Comparison of ENCODE assay signal across 16 cellular contexts in genomic region chr12:104864668-104865067, GRCh38.
DNase-seq lines count a peak whose midpoint lies in the region; ATAC-seq and TF ChIP-seq lines count a peak whose summit lies in the region.
"Had no signal": no experiment of that assay in that cellular context is flagged by ENCODE, and none has a peak within 500 bp of the region (broad histone marks: within the 10 kb centered on the region; RNA-seq: fewer than 3 reads in every experiment).

No MANE protein-coding gene starts in this region.

- intact Hi-C loops in Right ventricle myocardium superior (cut with DNase I) = no loop called here

- DNase-seq in amniotic epithelial cell (ENCODE audit: low read depth) (peak; percentile 59), fibroblast of pulmonary artery (ENCODE audit: low read depth) (peak; percentile 38), NCI-H82 treated with DMSO at 0.1 percent for 48 hours (lab: John Stamatoyannopoulos, UW; ENCODE audit: unreplicated experiment) (no peak), Right ventricle myocardium superior (no peak)
- DNase-seq: activated CD8-positive, alpha-beta memory T cell treated with anti-CD3 and anti-CD28 coated beads, Interleukin-2, amount 50 U/mL, for 48 hours; activated effector memory CD4-positive, alpha-beta T cell treated with Interleukin-2 at 50 U/mL for 16 hours; cortex of kidney; NCI-H146; NCI-H524 treated with DMSO at 0.1 percent for 48 hours; sigmoid colon; stimulated activated CD4-positive, alpha-beta T cell treated with anti-CD3 and anti-CD28 coated beads, Interleukin-15, amount 100 ng/mL, for 24 hours had no signal

- H3K4me3 ChIP-seq in fibroblast of pulmonary artery (replicated peaks; ENCODE audit: low read depth, low read length) = no peak overlapping the region
- H3K4me3 ChIP-seq: lung, sigmoid colon had no signal

- TF ChIP-seq CTCF in fibroblast of pulmonary artery (IDR thresholded peaks at IDR 0.05; ENCODE audit: low read length, missing control alignments) = no peak

- ATAC-seq in GM18511 (IDR thresholded peaks at IDR 0.05; ENCODE audit: unreplicated experiment) (peak; percentile 13), HG02759 (IDR thresholded peaks at IDR 0.05; ENCODE audit: unreplicated experiment) (peak; percentile 19), HG02970 (IDR thresholded peaks at IDR 0.05; ENCODE audit: low FRiP score, unreplicated experiment) (no peak), Right ventricle myocardium superior (ENCODE audit: poor library complexity) (no peak), GM18868 (IDR thresholded peaks at IDR 0.05; ENCODE audit: unreplicated experiment) (no peak)

Comparison
In these comparisons a context has a peak if more than half of its experiments do, and no peak if none do; other contexts are left out.
1. ATAC-seq: peak in GM18511 (single experiment) and HG02759 (single experiment); none in HG02970 (single experiment), Right ventricle myocardium superior (single experiment) and GM18868 (single experiment).
2. DNase-seq: peak in amniotic epithelial cell (single experiment) and fibroblast of pulmonary artery (single experiment); none in NCI-H82 treated with DMSO at 0.1 percent for 48 hours (single experiment) and Right ventricle myocardium superior (single experiment).